ENCODE assay signal across 1 cellular context in genomic region chr9:127917603-127918002, GRCh38.
TF ChIP-seq lines count a peak whose summit lies in the region.

No MANE protein-coding gene starts in this region.

TF ChIP-seq in SK-N-SH treated with all-trans-retinoic acid at 6 μM for 48 hours, 23 proteins besides CTCF, POLR2A, EP300 and RAD21 (continued from another document):
- TF ChIP-seq TSHZ2 (CRISPR knock-in tag; IDR thresholded peaks at IDR 0.05) (no peak), SNAI2 (CRISPR knock-in tag; IDR thresholded peaks at IDR 0.05) (no peak), ISL1 (CRISPR knock-in tag; IDR thresholded peaks at IDR 0.05) (no peak), CSRNP3 (CRISPR knock-in tag; IDR thresholded peaks at IDR 0.05) (no peak), ZNF8 (CRISPR knock-in tag; IDR thresholded peaks at IDR 0.05) (no peak), ZNF70 (CRISPR knock-in tag; IDR thresholded peaks at IDR 0.05) (no peak), OSR1 (CRISPR knock-in tag; IDR thresholded peaks at IDR 0.05) (no peak), ARNTL (CRISPR knock-in tag; IDR thresholded peaks at IDR 0.05; ENCODE audit: borderline replicate concordance, low read depth) (no peak)
TF ChIP-seq in SK-N-SH treated with all-trans-retinoic acid at 6 μM for 48 hours: peak in this region for 0.
